ENCODE assay signal across 12 cellular contexts in genomic region chr6:157070403-157071107, GRCh38.
A peak's percentile ranks its signal among the peaks of the same experiment; 100 is the strongest.
DNase-seq lines count a peak whose midpoint lies in the region; ATAC-seq, FAIRE-seq and TF ChIP-seq lines count a peak whose summit lies in the region.
"Had no signal": no experiment of that assay in that cellular context is flagged by ENCODE, and none has a peak within 500 bp of the region (broad histone marks: within the 10 kb centered on the region; RNA-seq: fewer than 3 reads in every experiment).

No MANE protein-coding gene starts in this region.

- H3K9ac ChIP-seq in kidney (ENCODE audit: low read length in 2 of 2): no peak overlapping the region

- H3K36me3 ChIP-seq in kidney (ENCODE audit: control insufficient read depth in 1 of 2, insufficient read depth in 2 of 2, low read length in 2 of 2) (no peaks in the 10 kb centered on the region), mucosa of descending colon (ENCODE audit: low read depth) (no peaks in the 10 kb centered on the region)

- H3K4me1 Mint-ChIP-seq in chondrocyte (ENCODE audit: low read depth) (peaks cover 59% of the 10 kb centered on the region), mesothelial cell of epicardium (peaks cover 48% of the 10 kb centered on the region)

- FAIRE-seq in kidney (lab: Jason Lieb, UNC): no peak

- H3K27ac ChIP-seq in kidney (ENCODE audit: low read depth in 2 of 2, low read length in 2 of 2): no peak overlapping the region

- H3K27ac Mint-ChIP-seq in chondrocyte (ENCODE audit: unreplicated experiment) (peak overlapping the region; percentile 0), mesothelial cell of epicardium (peak overlapping the region; percentile 73)
- H3K27ac Mint-ChIP-seq: CD4-positive, alpha-beta T cell; WTC11 had no signal

- DNase-seq in GM03348 (ENCODE audit: low spot score): peak; percentile 50
- DNase-seq in NCI-H146 treated with DMSO at 0.1 percent for 48 hours (lab: John Stamatoyannopoulos, UW; ENCODE audit: unreplicated experiment): peak; percentile 73
- DNase-seq in chondrocyte (ENCODE audit: low spot score): no peak
- DNase-seq in mesothelial cell of epicardium (ENCODE audit: low spot score in 2 of 2, unreplicated experiment in 2 of 2): no peak
- no peak for DNase-seq in left lobe of liver (ENCODE audit: low spot score)
- no peak for DNase-seq in kidney
- DNase-seq in mucosa of descending colon: no peak
- DNase-seq: activated T-cell treated with anti-CD3 and anti-CD28 coated beads for 4 hours; CD4-positive, alpha-beta T cell; NCI-H1048 had no signal

- TF ChIP-seq CTCF in chondrocyte (IDR thresholded peaks at IDR 0.05) (no peak), mesothelial cell of epicardium (IDR thresholded peaks at IDR 0.05; ENCODE audit: unreplicated experiment) (no peak), kidney (IDR thresholded peaks at IDR 0.05; ENCODE audit: borderline replicate concordance, extremely low read depth, insufficient read depth) (no peak), mucosa of descending colon (IDR thresholded peaks at IDR 0.05) (no peak)

- no peak for ATAC-seq in left lobe of liver
- ATAC-seq in HG03469 (IDR thresholded peaks at IDR 0.05; ENCODE audit: unreplicated experiment): no peak
- no peak for ATAC-seq in mucosa of descending colon

- H3K4me3 Mint-ChIP-seq in chondrocyte (ENCODE audit: unreplicated experiment): no peak overlapping the region
- peak overlapping the region; percentile 16 for H3K4me3 Mint-ChIP-seq in mesothelial cell of epicardium
- H3K4me3 Mint-ChIP-seq: CD4-positive, alpha-beta T cell; WTC11 had no signal

- H3K27me3 Mint-ChIP-seq in chondrocyte (ENCODE audit: low read depth) (no peaks in the 10 kb centered on the region), mesothelial cell of epicardium (ENCODE audit: low read depth) (no peaks in the 10 kb centered on the region)
- H3K27me3 Mint-ChIP-seq: CD4-positive, alpha-beta T cell had no signal

- H3K4me1 ChIP-seq in kidney (ENCODE audit: control insufficient read depth in 1 of 2, insufficient read depth in 1 of 2, low read depth in 1 of 2, low read length in 2 of 2) (peaks cover 14% of the 10 kb centered on the region in 2 donors), mucosa of descending colon (ENCODE audit: low read depth) (no peaks in the 10 kb centered on the region)

- intact Hi-C loops in kidney (cut with DNase I) (no loop called here), mucosa of descending colon (cut with DNase I, micrococcal nuclease) (no loop called here)

- no peaks in the 10 kb centered on the region for H3K36me3 Mint-ChIP-seq in chondrocyte (ENCODE audit: low read depth)
- peaks cover 3% of the 10 kb centered on the region for H3K36me3 Mint-ChIP-seq in mesothelial cell of epicardium
- H3K36me3 Mint-ChIP-seq: WTC11 had no signal

- H3K9me3 ChIP-seq in kidney (ENCODE audit: control insufficient read depth in 1 of 2, low read length in 2 of 2): no peaks in the 10 kb centered on the region
- no peaks in the 10 kb centered on the region for H3K9me3 ChIP-seq in mucosa of descending colon

- H3K9me3 Mint-ChIP-seq in chondrocyte (ENCODE audit: low read depth): no peaks in the 10 kb centered on the region
- no peaks in the 10 kb centered on the region for H3K9me3 Mint-ChIP-seq in mesothelial cell of epicardium
- H3K9me3 Mint-ChIP-seq: CD4-positive, alpha-beta T cell; WTC11 had no signal

- H3K4me3 ChIP-seq in kidney (ENCODE audit: low read length in 2 of 2) (no peak overlapping the region), mucosa of descending colon (no peak overlapping the region)

Comparison
In these comparisons a context has a peak if more than half of its experiments do, and no peak if none do; other contexts are left out.
1. DNase-seq: peak in GM03348 (single experiment) and NCI-H146 treated with DMSO at 0.1 percent for 48 hours (single experiment); none in chondrocyte (single experiment), mesothelial cell of epicardium (0 of 2), left lobe of liver (single experiment), kidney (single experiment) and mucosa of descending colon (0 of 3).